ENCODE assay signal across 15 cellular contexts in the genomic region with DNA sequence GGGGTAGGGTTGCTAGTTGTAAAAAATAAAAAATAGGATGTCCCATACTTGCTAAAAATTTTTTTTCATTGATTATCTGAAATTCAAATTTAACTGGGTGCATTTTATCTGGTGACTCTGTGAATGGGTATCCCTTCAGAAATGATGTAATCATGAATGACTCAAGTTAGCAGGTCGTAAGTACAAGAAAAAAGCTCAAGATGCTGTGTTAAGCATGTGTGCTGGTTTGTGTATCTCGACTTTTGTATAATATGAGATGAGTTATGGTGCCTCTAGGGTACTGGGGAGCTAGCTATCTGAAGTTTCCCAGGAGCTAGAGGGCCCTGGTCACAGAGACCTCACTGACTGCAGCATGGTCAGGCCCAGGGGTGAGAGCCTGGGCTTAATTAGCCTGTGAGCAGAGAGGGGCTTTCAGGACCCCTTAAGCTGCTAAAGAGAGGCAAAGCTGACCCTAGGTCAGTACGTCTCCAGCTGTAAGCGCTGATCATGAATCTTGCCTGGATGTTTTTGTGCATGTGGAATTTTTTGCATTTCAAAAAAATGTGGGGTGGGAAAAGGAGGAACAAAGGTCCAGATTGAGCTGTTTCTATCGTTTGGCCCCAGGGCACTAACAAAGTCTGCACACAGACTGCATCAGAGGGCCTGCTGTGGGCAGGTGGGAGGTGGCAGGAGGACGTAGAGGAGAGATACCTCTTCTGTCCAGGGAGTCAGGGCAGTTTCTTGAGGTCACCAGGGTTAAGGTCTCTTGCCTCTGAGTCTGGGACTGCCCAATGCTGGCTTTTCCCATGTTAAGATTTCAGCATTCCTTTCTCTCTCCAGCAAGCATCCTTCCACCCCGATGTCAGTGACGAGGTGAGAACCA.
A peak's percentile ranks its signal among the peaks of the same experiment; 100 is the strongest.
DNase-seq lines count a peak whose midpoint lies in the region; ATAC-seq and TF ChIP-seq lines count a peak whose summit lies in the region.
"Had no signal": no experiment of that assay in that cellular context is flagged by ENCODE, and none has a peak within 500 bp of the region (broad histone marks: within the 10 kb centered on the region; RNA-seq: fewer than 3 reads in every experiment).

No MANE protein-coding gene starts in this region.

- POLR2A ChIA-PET in PC-9 (lab: Charles Lee; ENCODE audit: unreplicated experiment): no interaction called here
- POLR2A ChIA-PET in activated CD4-positive, alpha-beta memory T cell treated with anti-CD3 and anti-CD28 coated beads, Interleukin-2, amount 10 ng/mL, durations not matched to agents 7 days and 5 days (lab: Charles Lee): no interaction called here

- H3K9me3 Mint-ChIP-seq in activated CD4-positive, alpha-beta memory T cell treated with anti-CD3 and anti-CD28 coated beads, Interleukin-2, amount 10 ng/mL, durations not matched to agents 7 days and 5 days: no peaks in the 10 kb centered on the region
- H3K9me3 Mint-ChIP-seq: dendritic cell treated with granulocyte-macrophage colony-stimulating factor and Interleukin-4, amounts not matched to agents 40 ng/mL and 50 ng/mL, for 4 days had no signal

- H3K4me3 ChIP-seq in PC-9 (no peak overlapping the region), fibroblast of lung (replicated peaks in 1 of 4; ENCODE audit: control extremely low read depth in 1 of 4, insufficient read depth in 1 of 4, low read depth in 3 of 4, low read length in 4 of 4) (no peak overlapping the region), thyroid gland (replicated peaks in 1 of 3) (no peak overlapping the region)
- H3K4me3 ChIP-seq: gastrocnemius medialis, spleen had no signal

- H3K27me3 ChIP-seq in PC-9 (ENCODE audit: insufficient read depth, low read depth): no peaks in the 10 kb centered on the region
- no peaks in the 10 kb centered on the region for H3K27me3 ChIP-seq in fibroblast of lung (ENCODE audit: control insufficient read depth, insufficient read depth, low read length)
- no peaks in the 10 kb centered on the region for H3K27me3 ChIP-seq in thyroid gland
- H3K27me3 ChIP-seq: gastrocnemius medialis, spleen had no signal

- H3K4me1 ChIP-seq in PC-9 (replicated peaks; ENCODE audit: insufficient read depth) (peaks cover 34% of the 10 kb centered on the region), fibroblast of lung (ENCODE audit: control insufficient read depth, extremely low read depth, insufficient read depth, low read length) (no peaks in the 10 kb centered on the region), thyroid gland (no peaks in the 10 kb centered on the region)
- H3K4me1 ChIP-seq: spleen had no signal

- H3K4me2 ChIP-seq in PC-9 (peak overlapping the region; percentile 50), fibroblast of lung (ENCODE audit: extremely low read depth, insufficient read depth, low read length) (no peak overlapping the region)

- H3K9ac ChIP-seq in fibroblast of lung (ENCODE audit: insufficient read depth, low read length): no peak overlapping the region

- intact Hi-C loops in PC-9 (cut with micrococcal nuclease; ENCODE audit: unreplicated experiment) (no loop called here), thyroid gland (cut with DNase I) (no loop called here)

- no peak for ATAC-seq in HG02571 (IDR thresholded peaks at IDR 0.05; ENCODE audit: unreplicated experiment)
- ATAC-seq: gastrocnemius medialis had no signal

- H4K20me1 ChIP-seq in PC-9 (ENCODE audit: insufficient read depth): no peaks in the 10 kb centered on the region
- no peaks in the 10 kb centered on the region for H4K20me1 ChIP-seq in fibroblast of lung (ENCODE audit: control insufficient read depth, extremely low read depth, insufficient read depth, low read length)

- no peaks in the 10 kb centered on the region for H3K4me1 Mint-ChIP-seq in activated CD4-positive, alpha-beta memory T cell treated with anti-CD3 and anti-CD28 coated beads, Interleukin-2, amount 10 ng/mL, durations not matched to agents 7 days and 5 days

- H3K27ac Mint-ChIP-seq in activated CD4-positive, alpha-beta memory T cell treated with anti-CD3 and anti-CD28 coated beads, Interleukin-2, amount 10 ng/mL, durations not matched to agents 7 days and 5 days: no peak overlapping the region
- H3K27ac Mint-ChIP-seq: dendritic cell treated with granulocyte-macrophage colony-stimulating factor and Interleukin-4, amounts not matched to agents 40 ng/mL and 50 ng/mL, for 4 days had no signal

- H3K9me3 ChIP-seq in PC-9 (ENCODE audit: insufficient read depth, low read depth) (no peaks in the 10 kb centered on the region), fibroblast of lung (ENCODE audit: control insufficient read depth, insufficient read depth, low read depth, low read length) (no peaks in the 10 kb centered on the region), thyroid gland (no peaks in the 10 kb centered on the region)
- H3K9me3 ChIP-seq: gastrocnemius medialis, spleen had no signal

- H3K36me3 ChIP-seq in PC-9 (ENCODE audit: low read depth) (no peaks in the 10 kb centered on the region), fibroblast of lung (ENCODE audit: control insufficient read depth, insufficient read depth, low read length) (peaks cover 1% of the 10 kb centered on the region), thyroid gland (peaks cover 21 to 28% of the 10 kb centered on the region in 2 donors)
- H3K36me3 ChIP-seq: gastrocnemius medialis had no signal

- H2AFZ ChIP-seq in PC-9: no peak overlapping the region
- H2AFZ ChIP-seq in fibroblast of lung (ENCODE audit: low read length): no peak overlapping the region

- no peaks in the 10 kb centered on the region for H3K36me3 Mint-ChIP-seq in activated CD4-positive, alpha-beta memory T cell treated with anti-CD3 and anti-CD28 coated beads, Interleukin-2, amount 10 ng/mL, durations not matched to agents 7 days and 5 days (ENCODE audit: low read depth)

- peaks cover 2% of the 10 kb centered on the region for H3K27me3 Mint-ChIP-seq in activated CD4-positive, alpha-beta memory T cell treated with anti-CD3 and anti-CD28 coated beads, Interleukin-2, amount 10 ng/mL, durations not matched to agents 7 days and 5 days
- H3K27me3 Mint-ChIP-seq: dendritic cell treated with granulocyte-macrophage colony-stimulating factor and Interleukin-4, amounts not matched to agents 40 ng/mL and 50 ng/mL, for 4 days had no signal

- CTCF ChIA-PET in PC-9 (lab: Charles Lee): no interaction called here
- CTCF ChIA-PET in activated CD4-positive, alpha-beta memory T cell treated with anti-CD3 and anti-CD28 coated beads, Interleukin-2, amount 10 ng/mL, durations not matched to agents 7 days and 5 days (lab: Charles Lee): no interaction called here

- TF ChIP-seq POLR2A in thyroid gland (IDR thresholded peaks at IDR 0.05): no peak

- 79 to 85% methylated on average over 8 of the region's 8 CpGs for WGBS in thyroid gland, 2 donors

- H3K9me2 ChIP-seq in PC-9 (ENCODE audit: insufficient read depth): no peaks in the 10 kb centered on the region

- no peak overlapping the region for H3K4me3 Mint-ChIP-seq in activated CD4-positive, alpha-beta memory T cell treated with anti-CD3 and anti-CD28 coated beads, Interleukin-2, amount 10 ng/mL, durations not matched to agents 7 days and 5 days
- H3K4me3 Mint-ChIP-seq: dendritic cell treated with granulocyte-macrophage colony-stimulating factor and Interleukin-4, amounts not matched to agents 40 ng/mL and 50 ng/mL, for 4 days had no signal

- peak; percentile 43 for DNase-seq in ELF-1 (ENCODE audit: low read depth, low spot score)
- peak in 1 of 2 experiments; percentile 48 for DNase-seq in PC-9
- peak; percentile 70 to 74 for DNase-seq in fibroblast of lung (ENCODE audit: low read depth in 2 of 2)
- DNase-seq in renal cortical epithelial cell (ENCODE audit: low read depth): peak; percentile 66
- DNase-seq in activated CD4-positive, alpha-beta memory T cell treated with anti-CD3 and anti-CD28 coated beads, Interleukin-2, amount 10 ng/mL, durations not matched to agents 7 days and 5 days: no peak
- DNase-seq in thyroid gland: no peak
- DNase-seq in cerebellar nuclear complex (lab: John Stamatoyannopoulos, UW): no peak
- DNase-seq: activated naive CD4-positive, alpha-beta T cell treated with anti-CD3 and anti-CD28 coated beads, Interleukin-2, amount 50 U/mL, for 16 hours; gastrocnemius medialis; kidney; NCI-H1436; NCI-H748 treated with DMSO at 0.1 percent for 48 hours; spleen had no signal

- no peaks in the 10 kb centered on the region for H3F3A ChIP-seq in PC-9 (ENCODE audit: insufficient read depth, low read depth)

- H3K27ac ChIP-seq in PC-9: 0 out of 2 replicates have a peak overlapping the region, but pooled peaks have one; percentile 34
- no peak overlapping the region for H3K27ac ChIP-seq in fibroblast of lung (ENCODE audit: insufficient read depth, low read length)
- no peak overlapping the region for H3K27ac ChIP-seq in thyroid gland
- H3K27ac ChIP-seq: gastrocnemius medialis, spleen had no signal

- no peaks in the 10 kb centered on the region for H3K79me2 ChIP-seq in PC-9 (ENCODE audit: low read depth)
- H3K79me2 ChIP-seq in fibroblast of lung (ENCODE audit: control insufficient read depth, insufficient read depth, low read length): no peaks in the 10 kb centered on the region

- TF ChIP-seq CTCF in PC-9 (conservative IDR thresholded peaks at IDR 0.05): no peak
- TF ChIP-seq CTCF in fibroblast of lung (conservative IDR thresholded peaks at IDR 0.05 in 1 of 2, IDR thresholded peaks at IDR 0.05 in 1 of 2; ENCODE audit: low read depth in 1 of 2, low read length in 2 of 2): no peak
- TF ChIP-seq CTCF in thyroid gland (IDR thresholded peaks at IDR 0.05): no peak

- BruUV-seq in PC-9 (replicated peaks; lab: Mats Ljungman, UMichigan): no TSS peak

Comparison
In these comparisons a context has a peak if more than half of its experiments do, and no peak if none do; other contexts are left out.
1. DNase-seq: peak in ELF-1 (single experiment), fibroblast of lung (2 of 2) and renal cortical epithelial cell (single experiment); none in activated CD4-positive, alpha-beta memory T cell treated with anti-CD3 and anti-CD28 coated beads, Interleukin-2, amount 10 ng/mL, durations not matched to agents 7 days and 5 days (single experiment), thyroid gland (0 of 2) and cerebellar nuclear complex (0 of 2).